Comparison of ENCODE assay signal across 9 cellular contexts in the genomic region with DNA sequence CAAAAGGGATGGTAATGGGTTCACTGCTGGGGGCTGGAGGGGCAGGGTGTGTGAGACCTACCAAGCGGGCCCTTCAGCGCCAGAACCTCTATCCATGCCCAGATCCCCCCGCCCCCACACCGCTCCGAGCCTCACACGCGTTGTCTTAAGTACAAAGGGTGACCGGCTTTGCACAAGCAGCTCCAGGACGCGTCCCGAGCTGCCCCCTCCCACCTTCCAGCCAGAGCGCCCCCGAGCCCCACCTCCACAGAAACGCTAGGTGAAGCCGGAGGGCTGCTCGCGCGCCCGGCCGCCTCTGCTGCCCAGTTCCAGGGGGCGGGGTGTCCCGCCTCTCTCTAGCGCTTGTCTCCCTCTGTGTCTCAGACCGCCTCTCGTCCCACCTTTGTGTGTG. TPM values are rescaled to one million over a fixed set of nuclear protein-coding genes. Genes with fewer than 3 reads are reported as not detected.
DNase-seq lines count a peak whose midpoint lies in the region; ATAC-seq and TF ChIP-seq lines count a peak whose summit lies in the region.
"Had no signal": no experiment of that assay in that cellular context is flagged by ENCODE, and none has a peak within 500 bp of the region (broad histone marks: within the 10 kb centered on the region; RNA-seq: fewer than 3 reads in every experiment).

No MANE protein-coding gene starts in this region.

- no peak overlapping the region for H2AFZ ChIP-seq in hepatocyte

- peak overlapping the region; percentile 88 for H3K4me2 ChIP-seq in hepatocyte

- 4% methylated on average over 21 of the region's 25 CpGs for WGBS in hepatocyte (ENCODE audit: low lambda C conversion rate, missing lambda C conversion rate)

- no peaks in the 10 kb centered on the region for H3K9me3 Mint-ChIP-seq in WTC11

- TF ChIP-seq CTCF in WTC11 (IDR thresholded peaks at IDR 0.05) (no peak), hepatocyte (IDR thresholded peaks at IDR 0.05; ENCODE audit: poor library complexity) (no peak)

- H3K27me3 ChIP-seq in HAP-1 (ENCODE audit: low read depth) (peaks cover 74% of the 10 kb centered on the region), hepatocyte (peaks cover 92% of the 10 kb centered on the region), rectal smooth muscle tissue (ENCODE audit: control insufficient read depth, insufficient read depth, low read length) (peaks cover 33% of the 10 kb centered on the region)

- no peaks in the 10 kb centered on the region for H4K20me1 ChIP-seq in hepatocyte (ENCODE audit: insufficient read depth, poor library complexity, severe bottlenecking)

- peaks cover 13% of the 10 kb centered on the region for H3K4me1 Mint-ChIP-seq in WTC11

- H3K4me1 ChIP-seq in HAP-1 (no peaks in the 10 kb centered on the region; the same call in 1 of the 2 replicates), hepatocyte (ENCODE audit: insufficient read depth) (peaks cover 17% of the 10 kb centered on the region), rectal smooth muscle tissue (ENCODE audit: control insufficient read depth, insufficient read depth, low read length) (no peaks in the 10 kb centered on the region)

- no peak overlapping the region for H3K9ac ChIP-seq in rectal smooth muscle tissue (ENCODE audit: low read length)

- peak overlapping the region; percentile 71 for H3K4me3 Mint-ChIP-seq in WTC11

- DNase-seq in HAP-1 (ENCODE audit: low spot score in 2 of 2) = peak in 1 of 2 experiments; percentile 22
- DNase-seq in WTC11 (ENCODE audit: low spot score) = peak; percentile 60
- DNase-seq in hepatocyte (ENCODE audit: low spot score) = no peak
- no peak for DNase-seq in activated CD4-positive, CD25-positive, alpha-beta regulatory T cell treated with anti-CD3 and anti-CD28 coated beads, Interleukin-2, amount 50 U/mL, for 72 hours
- DNase-seq: HCEC 1CT, Karpas-422 had no signal

- H3K9me3 ChIP-seq in HAP-1 = no peaks in the 10 kb centered on the region
- H3K9me3 ChIP-seq in hepatocyte (ENCODE audit: low read depth) = no peaks in the 10 kb centered on the region

- no peak overlapping the region for H3K27ac Mint-ChIP-seq in WTC11

- H3K4me3 ChIP-seq in HAP-1 = peak overlapping the region; percentile 5
- no peak overlapping the region for H3K4me3 ChIP-seq in hepatocyte
- H3K4me3 ChIP-seq in rectal smooth muscle tissue (ENCODE audit: low read length) = peak overlapping the region; percentile 24

- no peaks in the 10 kb centered on the region for H3K9me2 ChIP-seq in hepatocyte (replicated peaks; ENCODE audit: insufficient read depth)

- H3K27ac ChIP-seq in hepatocyte = no peak overlapping the region
- H3K27ac ChIP-seq in rectal smooth muscle tissue (ENCODE audit: low read depth, low read length) = no peak overlapping the region

- in situ Hi-C loops in HAP-1 (cut with MboI; ENCODE audit: low sequenced_read_pairs) = no loop called here

- H3K36me3 Mint-ChIP-seq in WTC11 = no peaks in the 10 kb centered on the region

- ATAC-seq in WTC11 = peak; percentile 46
- no peak for ATAC-seq in HG03280 (IDR thresholded peaks at IDR 0.05; ENCODE audit: unreplicated experiment)
- no peak for ATAC-seq in GM19455 (IDR thresholded peaks at IDR 0.05; ENCODE audit: unreplicated experiment)

- no peaks in the 10 kb centered on the region for H3K79me2 ChIP-seq in hepatocyte

- peaks cover 94% of the 10 kb centered on the region for H3K27me3 Mint-ChIP-seq in WTC11 (ENCODE audit: low read depth)

- CTCF ChIA-PET in WTC11 (lab: Charles Lee) = interaction anchor here (1.2 to 4.1 kb wide), 4 partner anchors 12 to 225 kb away, joined by 5 to 103 read pairs (median 58); no protein-coding TSS in a partner anchor

- H3K36me3 ChIP-seq in HAP-1 (replicated peaks) (no peaks in the 10 kb centered on the region), hepatocyte (replicated peaks; ENCODE audit: insufficient read depth, low read depth) (no peaks in the 10 kb centered on the region), rectal smooth muscle tissue (ENCODE audit: control insufficient read depth, insufficient read depth, low read length) (no peaks in the 10 kb centered on the region)

- POLR2A ChIA-PET in WTC11 (lab: Charles Lee) = interaction anchor here (1.3 kb wide), 1 partner anchor 221 kb away, joined by 3 read pairs; no protein-coding TSS in a partner anchor

TF ChIP-seq in WTC11, 78 proteins besides CTCF, POLR2A, EP300 and RAD21 (continues in another document):
- TF ChIP-seq, protein P1, sequence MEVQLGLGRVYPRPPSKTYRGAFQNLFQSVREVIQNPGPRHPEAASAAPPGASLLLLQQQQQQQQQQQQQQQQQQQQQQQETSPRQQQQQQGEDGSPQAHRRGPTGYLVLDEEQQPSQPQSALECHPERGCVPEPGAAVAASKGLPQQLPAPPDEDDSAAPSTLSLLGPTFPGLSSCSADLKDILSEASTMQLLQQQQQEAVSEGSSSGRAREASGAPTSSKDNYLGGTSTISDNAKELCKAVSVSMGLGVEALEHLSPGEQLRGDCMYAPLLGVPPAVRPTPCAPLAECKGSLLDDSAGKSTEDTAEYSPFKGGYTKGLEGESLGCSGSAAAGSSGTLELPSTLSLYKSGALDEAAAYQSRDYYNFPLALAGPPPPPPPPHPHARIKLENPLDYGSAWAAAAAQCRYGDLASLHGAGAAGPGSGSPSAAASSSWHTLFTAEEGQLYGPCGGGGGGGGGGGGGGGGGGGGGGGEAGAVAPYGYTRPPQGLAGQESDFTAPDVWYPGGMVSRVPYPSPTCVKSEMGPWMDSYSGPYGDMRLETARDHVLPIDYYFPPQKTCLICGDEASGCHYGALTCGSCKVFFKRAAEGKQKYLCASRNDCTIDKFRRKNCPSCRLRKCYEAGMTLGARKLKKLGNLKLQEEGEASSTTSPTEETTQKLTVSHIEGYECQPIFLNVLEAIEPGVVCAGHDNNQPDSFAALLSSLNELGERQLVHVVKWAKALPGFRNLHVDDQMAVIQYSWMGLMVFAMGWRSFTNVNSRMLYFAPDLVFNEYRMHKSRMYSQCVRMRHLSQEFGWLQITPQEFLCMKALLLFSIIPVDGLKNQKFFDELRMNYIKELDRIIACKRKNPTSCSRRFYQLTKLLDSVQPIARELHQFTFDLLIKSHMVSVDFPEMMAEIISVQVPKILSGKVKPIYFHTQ (CRISPR knock-in tag; IDR thresholded peaks at IDR 0.05) = no peak
- TF ChIP-seq MYBL2 (CRISPR knock-in tag; IDR thresholded peaks at IDR 0.05) (no peak), NR3C1 (CRISPR knock-in tag; conservative IDR thresholded peaks at IDR 0.05; ENCODE audit: low read depth) (no peak), MXD4 (CRISPR knock-in tag; IDR thresholded peaks at IDR 0.05; ENCODE audit: borderline replicate concordance) (no peak), SMAD3 (CRISPR knock-in tag; IDR thresholded peaks at IDR 0.05; ENCODE audit: borderline replicate concordance) (no peak)
- TF ChIP-seq, protein P2, sequence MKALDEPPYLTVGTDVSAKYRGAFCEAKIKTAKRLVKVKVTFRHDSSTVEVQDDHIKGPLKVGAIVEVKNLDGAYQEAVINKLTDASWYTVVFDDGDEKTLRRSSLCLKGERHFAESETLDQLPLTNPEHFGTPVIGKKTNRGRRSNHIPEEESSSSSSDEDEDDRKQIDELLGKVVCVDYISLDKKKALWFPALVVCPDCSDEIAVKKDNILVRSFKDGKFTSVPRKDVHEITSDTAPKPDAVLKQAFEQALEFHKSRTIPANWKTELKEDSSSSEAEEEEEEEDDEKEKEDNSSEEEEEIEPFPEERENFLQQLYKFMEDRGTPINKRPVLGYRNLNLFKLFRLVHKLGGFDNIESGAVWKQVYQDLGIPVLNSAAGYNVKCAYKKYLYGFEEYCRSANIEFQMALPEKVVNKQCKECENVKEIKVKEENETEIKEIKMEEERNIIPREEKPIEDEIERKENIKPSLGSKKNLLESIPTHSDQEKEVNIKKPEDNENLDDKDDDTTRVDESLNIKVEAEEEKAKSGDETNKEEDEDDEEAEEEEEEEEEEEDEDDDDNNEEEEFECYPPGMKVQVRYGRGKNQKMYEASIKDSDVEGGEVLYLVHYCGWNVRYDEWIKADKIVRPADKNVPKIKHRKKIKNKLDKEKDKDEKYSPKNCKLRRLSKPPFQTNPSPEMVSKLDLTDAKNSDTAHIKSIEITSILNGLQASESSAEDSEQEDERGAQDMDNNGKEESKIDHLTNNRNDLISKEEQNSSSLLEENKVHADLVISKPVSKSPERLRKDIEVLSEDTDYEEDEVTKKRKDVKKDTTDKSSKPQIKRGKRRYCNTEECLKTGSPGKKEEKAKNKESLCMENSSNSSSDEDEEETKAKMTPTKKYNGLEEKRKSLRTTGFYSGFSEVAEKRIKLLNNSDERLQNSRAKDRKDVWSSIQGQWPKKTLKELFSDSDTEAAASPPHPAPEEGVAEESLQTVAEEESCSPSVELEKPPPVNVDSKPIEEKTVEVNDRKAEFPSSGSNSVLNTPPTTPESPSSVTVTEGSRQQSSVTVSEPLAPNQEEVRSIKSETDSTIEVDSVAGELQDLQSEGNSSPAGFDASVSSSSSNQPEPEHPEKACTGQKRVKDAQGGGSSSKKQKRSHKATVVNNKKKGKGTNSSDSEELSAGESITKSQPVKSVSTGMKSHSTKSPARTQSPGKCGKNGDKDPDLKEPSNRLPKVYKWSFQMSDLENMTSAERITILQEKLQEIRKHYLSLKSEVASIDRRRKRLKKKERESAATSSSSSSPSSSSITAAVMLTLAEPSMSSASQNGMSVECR (CRISPR knock-in tag; IDR thresholded peaks at IDR 0.05; ENCODE audit: borderline replicate concordance) = no peak
- TF ChIP-seq, protein P3, sequence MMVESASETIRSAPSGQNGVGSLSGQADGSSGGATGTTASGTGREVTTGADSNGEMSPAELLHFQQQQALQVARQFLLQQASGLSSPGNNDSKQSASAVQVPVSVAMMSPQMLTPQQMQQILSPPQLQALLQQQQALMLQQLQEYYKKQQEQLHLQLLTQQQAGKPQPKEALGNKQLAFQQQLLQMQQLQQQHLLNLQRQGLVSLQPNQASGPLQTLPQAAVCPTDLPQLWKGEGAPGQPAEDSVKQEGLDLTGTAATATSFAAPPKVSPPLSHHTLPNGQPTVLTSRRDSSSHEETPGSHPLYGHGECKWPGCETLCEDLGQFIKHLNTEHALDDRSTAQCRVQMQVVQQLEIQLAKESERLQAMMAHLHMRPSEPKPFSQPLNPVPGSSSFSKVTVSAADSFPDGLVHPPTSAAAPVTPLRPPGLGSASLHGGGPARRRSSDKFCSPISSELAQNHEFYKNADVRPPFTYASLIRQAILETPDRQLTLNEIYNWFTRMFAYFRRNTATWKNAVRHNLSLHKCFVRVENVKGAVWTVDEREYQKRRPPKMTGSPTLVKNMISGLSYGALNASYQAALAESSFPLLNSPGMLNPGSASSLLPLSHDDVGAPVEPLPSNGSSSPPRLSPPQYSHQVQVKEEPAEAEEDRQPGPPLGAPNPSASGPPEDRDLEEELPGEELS (CRISPR knock-in tag; IDR thresholded peaks at IDR 0.05) = no peak

RNA-seq across cellular contexts. Expression of a gene that starts 1.2 kb away (rescaled TPM):
- total RNA-seq in WTC11 (2021) (0.04 to 0.07 TPM in 2 of 3 replicates, not detected in the other), hepatocyte (0.13 and 0.28 TPM in 2 replicates)
- polyA plus RNA-seq in hepatocyte = 0.04 and 0.39 TPM in 2 replicates
